ENCODE assay signal across 9 cellular contexts in the genomic region with DNA sequence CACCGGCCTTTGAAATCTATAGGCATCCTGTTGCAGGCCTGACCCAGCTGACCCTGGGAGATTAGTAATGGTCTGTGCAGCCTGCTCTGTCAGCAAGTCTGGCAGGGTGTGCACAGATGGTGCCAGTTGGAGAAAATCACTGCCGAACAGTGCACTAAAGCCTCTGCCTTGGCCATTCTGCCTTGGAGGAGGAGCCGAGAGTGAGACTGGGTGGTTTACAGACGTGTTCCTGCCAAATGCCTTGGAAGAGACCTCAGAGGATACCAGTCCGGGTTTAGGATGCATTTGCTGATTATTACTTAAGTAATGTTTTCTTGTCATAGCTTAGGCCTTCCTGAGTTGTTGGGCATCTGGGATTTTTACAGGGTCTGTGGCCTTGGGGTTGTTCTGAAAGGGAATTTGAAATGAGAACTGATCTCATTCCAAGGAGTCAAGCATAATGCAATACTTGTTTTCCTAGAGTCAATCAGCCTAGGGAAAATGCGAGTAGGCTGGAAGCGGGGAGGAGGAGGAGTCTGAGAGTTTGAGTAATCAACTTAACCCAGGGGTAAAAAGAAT.
DNase-seq lines count a peak whose midpoint lies in the region; ATAC-seq and TF ChIP-seq lines count a peak whose summit lies in the region.
"Had no signal": no experiment of that assay in that cellular context is flagged by ENCODE, and none has a peak within 500 bp of the region (broad histone marks: within the 10 kb centered on the region; RNA-seq: fewer than 3 reads in every experiment).

No MANE protein-coding gene starts in this region.

- ATAC-seq in IMR-90 (ENCODE audit: low read depth), result peak; percentile 80
- peak; percentile 72 for ATAC-seq in left lung
- no peak for ATAC-seq in GM18505 (IDR thresholded peaks at IDR 0.05; ENCODE audit: unreplicated experiment)
- ATAC-seq in HG02938 (IDR thresholded peaks at IDR 0.05; ENCODE audit: unreplicated experiment), result no peak
- ATAC-seq in GM21381 (IDR thresholded peaks at IDR 0.05; ENCODE audit: unreplicated experiment), result no peak
- ATAC-seq: HCT116 had no signal

- no peaks in the 10 kb centered on the region for H4K20me1 ChIP-seq in IMR-90 (ENCODE audit: insufficient read depth, low read length)

- WGBS in IMR-90 (ENCODE audit: extremely low coverage in 2 of 2, insufficient read length in 1 of 2), 2 experiments, result 0% methylated on average over 4 of the region's 7 CpGs; no CpG with 5 or more reads in 1 of the 2 experiments

- H3K36me3 ChIP-seq in IMR-90 (ENCODE audit: control insufficient read depth, insufficient read depth, low read length) (no peaks in the 10 kb centered on the region), left lung (no peaks in the 10 kb centered on the region), tibial artery (no peaks in the 10 kb centered on the region)

- H3K9me3 ChIP-seq in IMR-90 (ENCODE audit: control insufficient read depth, insufficient read depth, low read length) (no peaks in the 10 kb centered on the region), left lung (no peaks in the 10 kb centered on the region), tibial artery (no peaks in the 10 kb centered on the region)

- H3K9ac ChIP-seq in IMR-90 (ENCODE audit: low read depth, low read length), result no peak overlapping the region

- no peak overlapping the region for H3K4me3 ChIP-seq in IMR-90 (ENCODE audit: insufficient read depth, low read depth, low read length)
- no peak overlapping the region for H3K4me3 ChIP-seq in choroid plexus epithelial cell (ENCODE audit: low read depth, low read length)
- H3K4me3 ChIP-seq in left lung, result no peak overlapping the region
- no peak overlapping the region for H3K4me3 ChIP-seq in tibial artery

- H3K4me1 ChIP-seq in IMR-90 (ENCODE audit: control insufficient read depth, insufficient read depth, low read length) (peaks cover 12% of the 10 kb centered on the region), left lung (peaks cover 0 to 22% of the 10 kb centered on the region in 2 donors), tibial artery (peaks cover 0 to 44% (median 27%) of the 10 kb centered on the region in 4 donors)

- peaks cover 0 to 13% of the 10 kb centered on the region in 2 experiments; a peak in 2 of 4 replicates for H3K79me1 ChIP-seq in IMR-90 (ENCODE audit: low read depth in 1 of 2, low read length in 2 of 2)

- TF ChIP-seq POLR2A in IMR-90 (IDR thresholded peaks at IDR 0.05; ENCODE audit: low read depth, low read length) (no peak), GM18505 (IDR thresholded peaks at IDR 0.05; ENCODE audit: borderline replicate concordance, extremely low read depth, insufficient read depth, insufficient read length) (no peak)

- CTCF ChIA-PET in IMR-90 (lab: Yijun Ruan, JAX), result no interaction called here

- H3K27me3 ChIP-seq in IMR-90 (ENCODE audit: control insufficient read depth, insufficient read depth, low read length), result no peaks in the 10 kb centered on the region
- H3K27me3 ChIP-seq in left lung, result no peaks in the 10 kb centered on the region
- no peaks in the 10 kb centered on the region for H3K27me3 ChIP-seq in tibial artery

- in situ Hi-C loops in IMR-90 (cut with MboI; ENCODE audit: low sequenced_read_pairs), result no loop called here

- TF ChIP-seq CTCF in IMR-90 (conservative IDR thresholded peaks at IDR 0.05; ENCODE audit: low read depth, low read length) (no peak), choroid plexus epithelial cell (conservative IDR thresholded peaks at IDR 0.05; ENCODE audit: low read depth, low read length) (no peak), left lung (IDR thresholded peaks at IDR 0.05) (no peak), tibial artery (IDR thresholded peaks at IDR 0.05) (no peak)

- H3K27ac ChIP-seq in IMR-90 (ENCODE audit: insufficient read depth, low read length) (peak overlapping the region; percentile 67; the same call in 1 of the 2 replicates), left lung (peak overlapping the region in 1 of 2 donors; percentile 82), tibial artery (peak overlapping the region; percentile 69)

- TF ChIP-seq RAD21 in IMR-90 (IDR thresholded peaks at IDR 0.05; ENCODE audit: low read length), result 0 out of 2 replicates have a peak, but pooled peaks have one; percentile 1

- H2AFZ ChIP-seq in IMR-90 (replicated peaks; ENCODE audit: low read length, poor library complexity), result peak overlapping the region; percentile 59

- intact Hi-C loops in IMR-90 (cut with micrococcal nuclease) (loop anchor here (2.0 to 5.0 kb wide), 2 partner anchors 261 to 288 kb away; no protein-coding TSS in a partner anchor), left lung (cut with DNase I) (no loop called here), tibial artery (cut with DNase I; ENCODE audit: low total_unique reads) (no loop called here)

- peak overlapping the region; percentile 73; the same call in 2 of the 3 replicates for H2BK15ac ChIP-seq in IMR-90 (ENCODE audit: low read depth, low read length)

- peak overlapping the region; percentile 26 for H2BK120ac ChIP-seq in IMR-90 (ENCODE audit: low read depth, low read length)

- H4K8ac ChIP-seq in IMR-90 (ENCODE audit: low read depth in 2 of 2, low read length in 2 of 2), result peak overlapping the region in 1 of 2 experiments; percentile 65; a peak in 1 of 4 replicates

- peak overlapping the region; percentile 60 for H2BK20ac ChIP-seq in IMR-90 (ENCODE audit: low read depth, low read length)

- no peak overlapping the region for H3K56ac ChIP-seq in IMR-90 (ENCODE audit: extremely low read depth, insufficient read depth, low read length)

- peak overlapping the region; percentile 20 for H3K14ac ChIP-seq in IMR-90 (replicated peaks; ENCODE audit: low read depth, low read length)

- H4K91ac ChIP-seq in IMR-90 (ENCODE audit: insufficient read depth, low read depth, low read length), result peak overlapping the region; percentile 77

- DNase-seq in IMR-90 (peak; percentile 85), choroid plexus epithelial cell (ENCODE audit: low read depth) (peak; percentile 83), left lung (peak in 1 of 2 donors; percentile 41), tibial artery (peak; percentile 47 to 82), T-helper 9 cell (no peak)

- peak overlapping the region; percentile 56 for H3K4me2 ChIP-seq in IMR-90 (ENCODE audit: low read depth, low read length)

- no TSS peak for BruUV-seq in IMR-90 (replicated peaks; lab: Mats Ljungman, UMichigan)

- H2AK5ac ChIP-seq in IMR-90 (ENCODE audit: low read depth, low read length), result no peak overlapping the region; the same call in 1 of the 2 replicates

- H3K18ac ChIP-seq in IMR-90 (ENCODE audit: low read depth, low read length), result peak overlapping the region; percentile 1; the same call in 1 of the 2 replicates

- H3K9me1 ChIP-seq in IMR-90 (ENCODE audit: insufficient read depth, low read length), result peaks cover 20% of the 10 kb centered on the region

- POLR2A ChIA-PET in IMR-90 (lab: Charles Lee; ENCODE audit: unreplicated experiment), result no interaction called here

- peak overlapping the region; percentile 61 for H3K4ac ChIP-seq in IMR-90 (ENCODE audit: low read depth, low read length)

- H3K23ac ChIP-seq in IMR-90 (ENCODE audit: low read depth, low read length), result peak overlapping the region; percentile 30; the same call in 1 of the 2 replicates

- H4K5ac ChIP-seq in IMR-90 (ENCODE audit: low read depth, low read length), result no peak overlapping the region

- dilution Hi-C loops in IMR-90 (cut with HindIII; ENCODE audit: low sequenced_read_pairs, unreplicated experiment), result no loop called here

- peak overlapping the region; percentile 58 for H2BK5ac ChIP-seq in IMR-90 (ENCODE audit: low read depth, low read length, poor library complexity, severe bottlenecking)

- H2AK9ac ChIP-seq in IMR-90 (replicated peaks; ENCODE audit: low read depth, low read length, poor library complexity), result peak overlapping the region; percentile 19

TF ChIP-seq in IMR-90, 13 proteins besides CTCF, POLR2A, EP300 and RAD21:
- TF ChIP-seq MAFK (IDR thresholded peaks at IDR 0.05; ENCODE audit: low read depth, low read length), result peak; percentile 74
- peak; percentile 53; the same call in 1 of the 2 replicates for TF ChIP-seq CEBPB (IDR thresholded peaks at IDR 0.05; ENCODE audit: low read depth, low read length)
- TF ChIP-seq MXI1 (IDR thresholded peaks at IDR 0.05; ENCODE audit: borderline replicate concordance, low read depth, low read length), result no peak

Comparison
In these comparisons a context has a peak if more than half of its experiments do, and no peak if none do; other contexts are left out.
1. ATAC-seq: peak in IMR-90 (single experiment) and left lung (single experiment); none in GM18505 (single experiment), HG02938 (single experiment) and GM21381 (single experiment).